ENCODE assay signal across 17 cellular contexts in the genomic region with DNA sequence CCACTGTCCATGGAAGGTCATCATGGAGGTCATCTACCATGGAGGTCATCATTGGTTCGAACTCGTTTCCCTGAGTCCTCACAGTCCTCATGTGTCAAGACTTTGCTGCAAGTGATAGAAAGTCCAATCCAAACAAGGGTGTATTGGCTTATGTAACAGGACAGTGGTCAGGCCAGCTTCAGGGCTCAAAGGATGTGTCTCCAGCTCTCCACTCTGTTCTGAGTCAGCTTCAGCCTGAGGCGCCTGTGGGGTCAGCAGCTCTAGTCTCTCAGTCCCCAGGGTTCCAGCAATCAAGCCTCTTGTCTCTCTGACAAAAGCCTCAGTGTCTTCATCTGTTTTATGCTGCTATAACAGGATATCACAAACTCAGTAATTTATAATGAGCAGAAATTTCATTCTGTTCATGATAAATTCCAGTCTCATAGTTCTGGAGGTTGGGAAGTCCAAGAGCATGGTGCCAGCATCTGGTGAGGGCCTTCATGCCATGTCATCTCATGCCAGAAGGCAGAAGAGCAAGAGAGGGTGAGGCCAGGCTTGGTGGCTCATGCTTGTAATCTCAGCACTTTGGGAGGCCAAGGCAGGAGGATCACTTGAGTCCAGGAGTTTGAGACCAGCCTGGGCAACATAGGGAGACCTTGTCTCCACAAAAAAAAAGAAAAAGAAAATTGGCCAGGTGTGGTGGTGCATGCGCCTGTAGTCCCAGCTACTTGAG. TPM values are rescaled to one million over a fixed set of nuclear protein-coding genes. Genes with fewer than 3 reads are reported as not detected.
DNase-seq lines count a peak whose midpoint lies in the region; ATAC-seq and TF ChIP-seq lines count a peak whose summit lies in the region.
"Had no signal": no experiment of that assay in that cellular context is flagged by ENCODE, and none has a peak within 500 bp of the region (broad histone marks: within the 10 kb centered on the region; RNA-seq: fewer than 3 reads in every experiment).

No MANE protein-coding gene starts in this region.

- H3K9me3 Mint-ChIP-seq in CD4-positive, CD25-positive, alpha-beta regulatory T cell = no peaks in the 10 kb centered on the region
- H3K9me3 Mint-ChIP-seq: IgD-negative memory B cell had no signal

- DNase-seq in CD4-positive, CD25-positive, alpha-beta regulatory T cell = no peak
- peak; percentile 95 for DNase-seq in RPMI7951 (ENCODE audit: low read depth)
- DNase-seq in foreskin melanocyte = peak; percentile 98
- DNase-seq in osteoblast (ENCODE audit: insufficient read length, low spot score, missing footprints) = peak; percentile 51
- DNase-seq in NOMO-1 (lab: John Stamatoyannopoulos, UW; ENCODE audit: unreplicated experiment in 2 of 2) = no peak
- DNase-seq: hippocampal formation; NCI-H1417; NCI-H526; SHP77 treated with DMSO at 0.1 percent for 48 hours; stimulated activated CD4-positive, alpha-beta T cell treated with anti-CD3 and anti-CD28 coated beads, Interleukin-1b, Interleukin-23, amount 100 ng/mL, for 48 hours had no signal

- no peak overlapping the region for H2AFZ ChIP-seq in osteoblast (ENCODE audit: low read length)

- H3K4me1 ChIP-seq in CD4-positive, CD25-positive, alpha-beta regulatory T cell (ENCODE audit: control insufficient read depth, insufficient read depth, low read length, poor library complexity, severe bottlenecking) = peaks cover 7% of the 10 kb centered on the region
- H3K4me1 ChIP-seq in osteoblast (ENCODE audit: insufficient read depth, low read length) = peaks cover 12% of the 10 kb centered on the region

- H3K4me3 ChIP-seq in CD4-positive, CD25-positive, alpha-beta regulatory T cell (ENCODE audit: low read depth, low read length) = no peak overlapping the region
- H3K4me3 ChIP-seq in osteoblast (ENCODE audit: insufficient read depth, low read length) = no peak overlapping the region

- H3K27ac ChIP-seq in CD4-positive, CD25-positive, alpha-beta regulatory T cell (ENCODE audit: insufficient read depth, low read length, poor library complexity, severe bottlenecking) = no peak overlapping the region
- H3K27ac ChIP-seq in osteoblast (ENCODE audit: low read depth, low read length) = no peak overlapping the region

- peak overlapping the region in 2 of 3 donors; percentile 59 to 69 for H3K27ac Mint-ChIP-seq in CD4-positive, CD25-positive, alpha-beta regulatory T cell
- H3K27ac Mint-ChIP-seq: progenitor cell of endocrine pancreas had no signal

- H3K4me3 Mint-ChIP-seq in CD4-positive, CD25-positive, alpha-beta regulatory T cell = no peak overlapping the region
- H3K4me3 Mint-ChIP-seq: CD14-positive monocyte, IgD-negative memory B cell had no signal

- H3K9me3 ChIP-seq in CD4-positive, CD25-positive, alpha-beta regulatory T cell (ENCODE audit: control insufficient read depth in 2 of 2, low read length in 2 of 2) = no peaks in the 10 kb centered on the region
- no peaks in the 10 kb centered on the region for H3K9me3 ChIP-seq in osteoblast (ENCODE audit: low read depth, low read length)

- H3K4me1 Mint-ChIP-seq in CD4-positive, CD25-positive, alpha-beta regulatory T cell = peaks cover 0 to 34% (median 16%) of the 10 kb centered on the region in 4 donors

- peaks cover 3% of the 10 kb centered on the region for H3K27me3 ChIP-seq in CD4-positive, CD25-positive, alpha-beta regulatory T cell (ENCODE audit: control insufficient read depth, insufficient read depth, low read length)
- H3K27me3 ChIP-seq in osteoblast (ENCODE audit: insufficient read depth, low read length) = peaks cover 5% of the 10 kb centered on the region

- no peaks in the 10 kb centered on the region for H4K20me1 ChIP-seq in osteoblast (ENCODE audit: insufficient read depth, low read length)

- no peak for ATAC-seq in CD4-positive, CD25-positive, alpha-beta regulatory T cell (ENCODE audit: low read depth in 2 of 2)
- ATAC-seq in HG02763 (IDR thresholded peaks at IDR 0.05; ENCODE audit: unreplicated experiment) (no peak), HG03439 (IDR thresholded peaks at IDR 0.05; ENCODE audit: unreplicated experiment) (no peak), GM19351 (IDR thresholded peaks at IDR 0.05; ENCODE audit: unreplicated experiment) (no peak)
- ATAC-seq: HCT116 had no signal

- H3K27me3 Mint-ChIP-seq in CD4-positive, CD25-positive, alpha-beta regulatory T cell = peaks cover 13% of the 10 kb centered on the region

- no peak for TF ChIP-seq CTCF in osteoblast (IDR thresholded peaks at IDR 0.05; ENCODE audit: extremely low read depth, low read depth, low read length)

- H3K36me3 Mint-ChIP-seq in CD4-positive, CD25-positive, alpha-beta regulatory T cell = peaks cover 15% of the 10 kb centered on the region

- H3K4me2 ChIP-seq in osteoblast (ENCODE audit: insufficient read depth, low read length) = no peak overlapping the region

- peaks cover 4% of the 10 kb centered on the region for H3K36me3 ChIP-seq in CD4-positive, CD25-positive, alpha-beta regulatory T cell (ENCODE audit: control insufficient read depth, insufficient read depth, low read length)
- H3K36me3 ChIP-seq in osteoblast (ENCODE audit: insufficient read depth, low read length) = peaks cover 21% of the 10 kb centered on the region

- H3K79me2 ChIP-seq in osteoblast (ENCODE audit: insufficient read depth, low read length) = no peaks in the 10 kb centered on the region

RNA-seq across cellular contexts. Expression of gene A3GALT2, which starts 19.5 kb away (rescaled TPM):
- not detected for total RNA-seq in CD4-positive, CD25-positive, alpha-beta regulatory T cell
- polyA plus RNA-seq in CD4-positive, CD25-positive, alpha-beta regulatory T cell = not detected
- not detected in 2 replicates for total RNA-seq in RPMI7951 (2014; rRNA removed; shearing (Covaris generic))
- total RNA-seq in osteoblast = under 0.01 TPM in 1 of 2 replicates, not detected in the other
- polyA plus RNA-seq: CD14-positive monocyte, IgD-negative memory B cell had no signal

RNA-seq across cellular contexts. Expression of gene ZNF362, which starts 45.1 kb away (rescaled TPM):
- 20.2 TPM for total RNA-seq in CD4-positive, CD25-positive, alpha-beta regulatory T cell
- polyA plus RNA-seq in CD4-positive, CD25-positive, alpha-beta regulatory T cell = 10 to 100 TPM; 12.2 to 21.7 (median 14.0) TPM
- 6.6 and 8.9 TPM in 2 replicates for total RNA-seq in RPMI7951 (2014; rRNA removed; shearing (Covaris generic))
- 13.4 and 18.9 TPM in 2 replicates for total RNA-seq in osteoblast

Comparison
In these comparisons a context has a peak if more than half of its experiments do, and no peak if none do; other contexts are left out.
1. DNase-seq: peak in RPMI7951 (single experiment), foreskin melanocyte (single experiment) and osteoblast (single experiment); none in CD4-positive, CD25-positive, alpha-beta regulatory T cell (0 of 3) and NOMO-1 (0 of 2).